13 cellular contexts compared by ENCODE assay signal in the genomic region with DNA sequence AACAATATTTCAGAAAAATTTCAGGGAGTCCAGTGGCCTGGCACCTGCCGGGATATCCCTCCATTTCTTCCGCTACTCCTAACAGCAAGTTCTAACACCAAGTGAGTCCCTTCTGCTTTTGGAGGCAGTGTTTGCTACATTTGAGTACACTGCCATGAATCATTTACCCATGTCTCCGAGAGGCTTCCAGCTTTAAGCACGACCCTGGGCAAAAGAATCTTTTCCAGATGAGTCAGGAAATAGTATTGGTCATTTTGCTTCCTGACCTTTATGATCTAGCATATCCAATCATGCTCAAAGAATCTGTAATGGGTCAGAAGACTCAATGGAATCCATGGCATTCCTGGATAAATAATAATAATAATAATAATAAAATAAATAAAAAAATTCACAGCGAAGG.
A peak's percentile ranks its signal among the peaks of the same experiment; 100 is the strongest.
DNase-seq lines count a peak whose midpoint lies in the region; ATAC-seq and TF ChIP-seq lines count a peak whose summit lies in the region.
"Had no signal": no experiment of that assay in that cellular context is flagged by ENCODE, and none has a peak within 500 bp of the region (broad histone marks: within the 10 kb centered on the region; RNA-seq: fewer than 3 reads in every experiment).

No MANE protein-coding gene starts in this region.

- CTCF ChIA-PET in GM10248 (lab: Yijun Ruan, JAX): interaction anchor here (1.3 kb wide), 1 partner anchor 119 kb away, joined by 3 read pairs; no protein-coding TSS in a partner anchor
- CTCF ChIA-PET in Caco-2 (lab: Charles Lee): no interaction called here

- H3K9me3 Mint-ChIP-seq in Caco-2 (ENCODE audit: unreplicated experiment): peaks cover 9% of the 10 kb centered on the region
- H3K9me3 Mint-ChIP-seq: natural killer cell had no signal

- H3K4me3 ChIP-seq in retinal pigment epithelial cell (ENCODE audit: low read length) (no peak overlapping the region), Caco-2 (ENCODE audit: low read depth, low read length) (no peak overlapping the region)

- H3K27me3 ChIP-seq in Caco-2 (replicated peaks; ENCODE audit: control insufficient read depth, insufficient read depth, low read length): no peaks in the 10 kb centered on the region

- no peaks in the 10 kb centered on the region for H3K36me3 Mint-ChIP-seq in Caco-2 (ENCODE audit: insufficient read depth, unreplicated experiment)
- H3K36me3 Mint-ChIP-seq: immature natural killer cell, natural killer cell had no signal

- DNase-seq in GM04503 (ENCODE audit: low read depth) (peak; percentile 98), fibroblast of peridontal ligament (ENCODE audit: extremely low read depth) (peak; percentile 95), retinal pigment epithelial cell (ENCODE audit: low read depth) (peak; percentile 83), GM10248 (ENCODE audit: extremely low spot score) (no peak), caudate nucleus (lab: John Stamatoyannopoulos, UW) (no peak), Caco-2 (no peak)
- DNase-seq: DMS79, endodermal cell, immature natural killer cell, natural killer cell, NCI-H187 had no signal

- H3K27ac Mint-ChIP-seq in Caco-2 (ENCODE audit: unreplicated experiment): no peak overlapping the region
- H3K27ac Mint-ChIP-seq: immature natural killer cell, natural killer cell had no signal

- no peak for TF ChIP-seq CTCF in retinal pigment epithelial cell (conservative IDR thresholded peaks at IDR 0.05; ENCODE audit: low read depth, low read length)
- TF ChIP-seq CTCF in GM10248 (IDR thresholded peaks at IDR 0.05; ENCODE audit: control extremely low read depth, extremely low read depth, low read depth, missing control alignments): no peak
- no peak for TF ChIP-seq CTCF in Caco-2 (IDR thresholded peaks at IDR 0.05; ENCODE audit: insufficient read depth in 1 of 2, low read depth in 1 of 2, low read length in 1 of 2, severe bottlenecking in 1 of 2, unreplicated experiment in 1 of 2)

- POLR2A ChIA-PET in GM10248 (lab: Yijun Ruan, JAX) (no interaction called here), Caco-2 (lab: Charles Lee) (no interaction called here)

- BruUV-seq in Caco-2 (replicated peaks; lab: Mats Ljungman, UMichigan): no TSS peak

- ATAC-seq in SK-N-SH treated with all-trans-retinoic acid at 6 μM for 48 hours (peak; percentile 85), GM21447 (IDR thresholded peaks at IDR 0.05; ENCODE audit: unreplicated experiment) (no peak)
- ATAC-seq: natural killer cell had no signal

- H3K36me3 ChIP-seq in Caco-2 (ENCODE audit: control insufficient read depth, insufficient read depth, low read length): no peaks in the 10 kb centered on the region

- no peak overlapping the region for H3K4me3 Mint-ChIP-seq in Caco-2 (ENCODE audit: unreplicated experiment)
- H3K4me3 Mint-ChIP-seq: endodermal cell, immature natural killer cell, natural killer cell had no signal

- H3K9me3 ChIP-seq in Caco-2: no peaks in the 10 kb centered on the region

- no peaks in the 10 kb centered on the region for H3K27me3 Mint-ChIP-seq in Caco-2 (ENCODE audit: insufficient read depth, unreplicated experiment)

- H3K4me1 ChIP-seq in Caco-2: no peaks in the 10 kb centered on the region

- intact Hi-C loops in Caco-2 (cut with micrococcal nuclease; ENCODE audit: unreplicated experiment): loop anchor here (1.0 kb wide), 1 partner anchor 118 kb away; no protein-coding TSS in a partner anchor

- H3K27ac ChIP-seq in caudate nucleus (ENCODE audit: low read depth, low read length): no peak overlapping the region

- no peaks in the 10 kb centered on the region for H3K4me1 Mint-ChIP-seq in Caco-2 (ENCODE audit: low read depth, unreplicated experiment)
- H3K4me1 Mint-ChIP-seq: immature natural killer cell, natural killer cell had no signal

TF ChIP-seq in SK-N-SH treated with all-trans-retinoic acid at 6 μM for 48 hours, 23 proteins besides CTCF, POLR2A, EP300 and RAD21:
- TF ChIP-seq ESRRG (CRISPR knock-in tag; IDR thresholded peaks at IDR 0.05) (no peak), ZNF565 (CRISPR knock-in tag; conservative IDR thresholded peaks at IDR 0.05; ENCODE audit: low read depth) (no peak), ZFP30 (CRISPR knock-in tag; IDR thresholded peaks at IDR 0.05) (no peak), RARB (CRISPR knock-in tag; IDR thresholded peaks at IDR 0.05) (no peak), PATZ1 (CRISPR knock-in tag; IDR thresholded peaks at IDR 0.05; ENCODE audit: borderline replicate concordance) (no peak), TOX (CRISPR knock-in tag; IDR thresholded peaks at IDR 0.05; ENCODE audit: borderline replicate concordance) (peak; percentile 19; the same call in 1 of the 2 replicates), TCF4 (CRISPR knock-in tag; IDR thresholded peaks at IDR 0.05; ENCODE audit: borderline replicate concordance) (no peak)
TF ChIP-seq in SK-N-SH treated with all-trans-retinoic acid at 6 μM for 48 hours: peak in this region for 1.

Comparison
In these comparisons a context has a peak if more than half of its experiments do, and no peak if none do; other contexts are left out.
1. DNase-seq: peak in GM04503 (single experiment), fibroblast of peridontal ligament (single experiment) and retinal pigment epithelial cell (single experiment); none in GM10248 (single experiment), caudate nucleus (0 of 61) and Caco-2 (0 of 2).